17 cellular contexts compared by ENCODE assay signal in genomic region chr6:32949113-32949512, GRCh38. TPM values are rescaled to one million over a fixed set of nuclear protein-coding genes. Genes with fewer than 3 reads are reported as not detected.
DNase-seq lines count a peak whose midpoint lies in the region; ATAC-seq and TF ChIP-seq lines count a peak whose summit lies in the region.
"Had no signal": no experiment of that assay in that cellular context is flagged by ENCODE, and none has a peak within 500 bp of the region (broad histone marks: within the 10 kb centered on the region; RNA-seq: fewer than 3 reads in every experiment).

No MANE protein-coding gene starts in this region.

- peak; percentile 13 for TF ChIP-seq POLR2A in GM15510 (IDR thresholded peaks at IDR 0.05; ENCODE audit: borderline replicate concordance, extremely low read depth, insufficient read length)

- in situ Hi-C loops in GM23248 (cut with MboI) = no loop called here

- peaks cover 76% of the 10 kb centered on the region for H3F3A ChIP-seq in SU-DHL-6 (ENCODE audit: insufficient read depth)
- H3F3A ChIP-seq in GM23248 (ENCODE audit: insufficient read depth) = 0 out of 2 replicates have a peak, but pooled peaks cover 9% of the 10 kb centered on the region

- H3K36me3 Mint-ChIP-seq in naive B cell = peaks cover 23 to 28% of the 10 kb centered on the region in 2 donors
- H3K36me3 Mint-ChIP-seq: CD4-positive, alpha-beta memory T cell had no signal

- H3K4me1 ChIP-seq in BLaER1 treated with 17β-estradiol and CSF1 and Interleukin-3, amounts not matched to agents 10 nM and 100 nM = peaks cover 75 to 94% (median 89%) of the 10 kb centered on the region in 10 experiments
- H3K4me1 ChIP-seq in GM23248 (ENCODE audit: insufficient read depth) = peaks cover 4% of the 10 kb centered on the region; the same call in 1 of the 2 replicates

- no peak for TF ChIP-seq CTCF in SU-DHL-6 (IDR thresholded peaks at IDR 0.05; ENCODE audit: insufficient read depth, low read length, poor library complexity, severe bottlenecking)

- peak overlapping the region in 1 of 11 experiments; percentile 29; a peak in 2 of 22 replicates for H3K9ac ChIP-seq in BLaER1 treated with 17β-estradiol and CSF1 and Interleukin-3, amounts not matched to agents 10 nM and 100 nM
- peak overlapping the region; percentile 63 for H3K9ac ChIP-seq in SU-DHL-6 (ENCODE audit: low read length)
- H3K9ac ChIP-seq in GM23248 = no peak overlapping the region

- H3K4me3 Mint-ChIP-seq in naive B cell = peak overlapping the region; percentile 97 to 100 (median 99)
- H3K4me3 Mint-ChIP-seq: CD4-positive, alpha-beta memory T cell had no signal

- H3K27me3 ChIP-seq in BLaER1 treated with 17β-estradiol and CSF1 and Interleukin-3, amounts not matched to agents 10 nM and 100 nM = no peaks in the 10 kb centered on the region
- H3K27me3 ChIP-seq in SU-DHL-6 (ENCODE audit: low read length) (no peaks in the 10 kb centered on the region), GM23248 (replicated peaks; ENCODE audit: insufficient read depth) (no peaks in the 10 kb centered on the region)

- no peak overlapping the region for H2AFZ ChIP-seq in SU-DHL-6 (ENCODE audit: low read depth, low read length, severe bottlenecking)
- H2AFZ ChIP-seq in GM23248 = no peak overlapping the region

- peaks cover 0 to 9% (median 0%) of the 10 kb centered on the region in 11 experiments; a peak in 5 of 22 replicates for H4K20me1 ChIP-seq in BLaER1 treated with 17β-estradiol and CSF1 and Interleukin-3, amounts not matched to agents 10 nM and 100 nM
- H4K20me1 ChIP-seq in SU-DHL-6 (ENCODE audit: low read depth, low read length) (no peaks in the 10 kb centered on the region), GM23248 (ENCODE audit: insufficient read depth) (no peaks in the 10 kb centered on the region)

- peaks cover 0 to 10% (median 0%) of the 10 kb centered on the region in 11 experiments; a peak in 7 of 22 replicates for H3K9me3 ChIP-seq in BLaER1 treated with 17β-estradiol and CSF1 and Interleukin-3, amounts not matched to agents 10 nM and 100 nM (replicated peaks in 1 of 11)
- H3K9me3 ChIP-seq in SU-DHL-6 (ENCODE audit: insufficient read depth, low read length) (no peaks in the 10 kb centered on the region), GM23248 (ENCODE audit: low read depth) (no peaks in the 10 kb centered on the region)

- ATAC-seq in naive B cell (ENCODE audit: low read depth in 2 of 2) (no peak), HG02678 (IDR thresholded peaks at IDR 0.05; ENCODE audit: unreplicated experiment) (no peak), HG03342 (IDR thresholded peaks at IDR 0.05; ENCODE audit: unreplicated experiment) (no peak)

- H3K27ac Mint-ChIP-seq in naive B cell = peak overlapping the region; percentile 94 to 99 (median 96)

- H3K9me2 ChIP-seq in SU-DHL-6 (replicated peaks; ENCODE audit: insufficient read depth, low read length) = no peaks in the 10 kb centered on the region
- no peaks in the 10 kb centered on the region for H3K9me2 ChIP-seq in GM23248 (ENCODE audit: insufficient read depth)

- H3K27ac ChIP-seq in BLaER1 treated with 17β-estradiol and CSF1 and Interleukin-3, amounts not matched to agents 10 nM and 100 nM = 0 out of 22 replicates have a peak overlapping the region, but pooled peaks of 2 of the 11 experiments have one; percentile 8 to 14
- H3K27ac ChIP-seq in SU-DHL-6 (ENCODE audit: low read depth, low read length) = peak overlapping the region; percentile 97
- no peak overlapping the region for H3K27ac ChIP-seq in GM23248

- H3K4me3 ChIP-seq in BLaER1 treated with 17β-estradiol and CSF1 and Interleukin-3, amounts not matched to agents 10 nM and 100 nM = no peak overlapping the region
- H3K4me3 ChIP-seq in SU-DHL-6 (ENCODE audit: insufficient read depth, low read length, poor library complexity, severe bottlenecking) (no peak overlapping the region), GM23248 (no peak overlapping the region)

- H3K27me3 Mint-ChIP-seq in naive B cell = no peaks in the 10 kb centered on the region
- H3K27me3 Mint-ChIP-seq: CD4-positive, alpha-beta memory T cell had no signal

- H3K4me1 Mint-ChIP-seq in naive B cell = peaks cover 85 to 94% (median 88%) of the 10 kb centered on the region in 3 donors

- H3K36me3 ChIP-seq in BLaER1 treated with 17β-estradiol and CSF1 and Interleukin-3, amounts not matched to agents 10 nM and 100 nM = peaks cover 8 to 28% (median 19%) of the 10 kb centered on the region in 11 experiments; a peak in 17 of 22 replicates
- peaks cover 7% of the 10 kb centered on the region; the same call in 1 of the 2 replicates for H3K36me3 ChIP-seq in SU-DHL-6 (ENCODE audit: low read length)
- no peaks in the 10 kb centered on the region for H3K36me3 ChIP-seq in GM23248 (ENCODE audit: low read depth)

- intact Hi-C loops in head of caudate nucleus (cut with DNase I) = no loop called here

- H3K9me3 Mint-ChIP-seq in naive B cell = no peaks in the 10 kb centered on the region
- H3K9me3 Mint-ChIP-seq: CD4-positive, alpha-beta memory T cell had no signal

- H3K4me2 ChIP-seq in BLaER1 treated with 17β-estradiol and CSF1 and Interleukin-3, amounts not matched to agents 10 nM and 100 nM = peak overlapping the region; percentile 76 to 98 (median 92); a peak in 19 of 22 replicates
- H3K4me2 ChIP-seq in SU-DHL-6 (ENCODE audit: low read depth, low read length, poor library complexity, severe bottlenecking) (peak overlapping the region; percentile 72), GM23248 (ENCODE audit: unreplicated experiment) (no peak overlapping the region)

- WGBS in GM23248 (ENCODE audit: low coverage in 1 of 2, low lambda C conversion rate in 2 of 2, missing lambda C conversion rate in 2 of 2), 2 experiments = 79 to 81% methylated on average over 9 of the region's 9 CpGs

- H3K79me2 ChIP-seq in SU-DHL-6 (ENCODE audit: insufficient read depth, low read length) (peaks cover 51% of the 10 kb centered on the region), GM23248 (ENCODE audit: insufficient read depth) (no peaks in the 10 kb centered on the region)

- DNase-seq in naive B cell = no peak
- DNase-seq in GM23248 = no peak
- DNase-seq in head of caudate nucleus = no peak
- DNase-seq: CD4-positive, alpha-beta memory T cell; DMS 273 treated with DMSO at 0.1 percent for 48 hours; MV-4-11; NCI-H1417 treated with DMSO at 0.1 percent for 48 hours; NCI-H2029; NCI-H510A; OCI-M1; RPMI8226 had no signal

RNA-seq across cellular contexts. Expression of gene HLA-DMA, which starts 3.8 kb away (rescaled TPM):
- polyA plus RNA-seq in naive B cell (ENCODE audit: low read depth in 6 of 6) (1,000 to 10,000 TPM; 1,101 to 1,557 (median 1,371) TPM), GM23248 (2016; fragmentation: Nextera tagmentation; extraction: Ambion mirVana) (5.6 and 6.2 TPM in 2 replicates)
- 1.1 and 6.3 TPM in 2 replicates for total RNA-seq in GM23248 (2014; rRNA removed; shearing (Covaris generic))

RNA-seq across cellular contexts. Expression of gene HLA-DMB, which starts 8.3 kb away (rescaled TPM):
- polyA plus RNA-seq in naive B cell (ENCODE audit: low read depth in 6 of 6) = 1,000 to 10,000 TPM; 1,171 to 1,354 (median 1,198) TPM
- not detected in 2 replicates for total RNA-seq in GM23248 (2014; rRNA removed; shearing (Covaris generic))
- polyA plus RNA-seq in GM23248 (2016; fragmentation: Nextera tagmentation; extraction: Ambion mirVana) = 0.46 TPM in 1 of 2 replicates, not detected in the other
- total RNA-seq: LHCN-M2 had no signal

RNA-seq across cellular contexts. Expression of gene BRD2, which starts 19.3 kb away (rescaled TPM):
- polyA plus RNA-seq in naive B cell (ENCODE audit: low read depth in 6 of 6) (100 to 1,000 TPM in 1 of 6 donors, 10 to 100 TPM in 5; 26.9 to 148 (median 48.5) TPM), GM23248 (2016; fragmentation: Nextera tagmentation; extraction: Ambion mirVana) (99.9 and 105 TPM in 2 replicates)
- 85.4 and 95.7 TPM in 2 replicates for total RNA-seq in GM23248 (2014; rRNA removed; shearing (Covaris generic))

Comparison
In these comparisons a context has a peak if more than half of its experiments do, and no peak if none do; other contexts are left out.
1. RNA of gene HLA-DMA, which starts 3.8 kb away (polyA plus RNA-seq): 1,101 to 1,557 TPM in naive B cell; 5.6 to 6.2 TPM in GM23248; every median in the first group is over 100 times any median in the second.
2. RNA of gene HLA-DMB, which starts 8.3 kb away (polyA plus RNA-seq): 1,171 to 1,354 TPM in naive B cell; 0.46 TPM in GM23248; every median in the first group is over 100 times any median in the second.